In genomic region chr3:38003817-38004414, GRCh38 we compare ENCODE assay signal across 12 cellular contexts. TPM values are rescaled to one million over a fixed set of nuclear protein-coding genes. Genes with fewer than 3 reads are reported as not detected.
A peak's percentile ranks its signal among the peaks of the same experiment; 100 is the strongest.
DNase-seq lines count a peak whose midpoint lies in the region; ATAC-seq and TF ChIP-seq lines count a peak whose summit lies in the region.
"Had no signal": no experiment of that assay in that cellular context is flagged by ENCODE, and none has a peak within 500 bp of the region (broad histone marks: within the 10 kb centered on the region; RNA-seq: fewer than 3 reads in every experiment).

No MANE protein-coding gene starts in this region.

- DNase-seq in HCT116 (ENCODE audit: low read depth, low spot score) (no peak), hepatocyte (ENCODE audit: low spot score) (peak; percentile 77), substantia nigra (lab: John Stamatoyannopoulos, UW) (peak in 1 of 49 donors; percentile 56), NCI-H446 treated with DMSO at 0.1 percent for 48 hours (lab: John Stamatoyannopoulos, UW) (no peak), NCI-H1930 (lab: John Stamatoyannopoulos, UW) (no peak), SKM-1 treated with dmso at 0.1 percent for 144 hours (lab: John Stamatoyannopoulos, UW; ENCODE audit: unreplicated experiment) (no peak)
- DNase-seq: cerebellar nuclear complex had no signal

- H4K20me1 ChIP-seq in HCT116 (ENCODE audit: insufficient read depth): no peaks in the 10 kb centered on the region
- no peaks in the 10 kb centered on the region for H4K20me1 ChIP-seq in hepatocyte (ENCODE audit: insufficient read depth, poor library complexity, severe bottlenecking)

- H2AFZ ChIP-seq in HCT116 (ENCODE audit: low read depth, low read length, poor library complexity, severe bottlenecking) (no peak overlapping the region), hepatocyte (no peak overlapping the region)

- POLR2A ChIA-PET in HCT116 (lab: Charles Lee): no interaction called here

- H3K4me1 Mint-ChIP-seq in activated T-helper 17 cell treated with anti-CD3 and anti-CD28 coated beads, Interleukin-2, amount 50 U/mL, for 72 hours: peaks cover 23% of the 10 kb centered on the region

- H3K36me3 ChIP-seq in HCT116 (ENCODE audit: control insufficient read depth in 1 of 2, insufficient read depth in 2 of 2, low read length in 2 of 2) (no peaks in the 10 kb centered on the region), hepatocyte (replicated peaks; ENCODE audit: insufficient read depth, low read depth) (no peaks in the 10 kb centered on the region)
- H3K36me3 ChIP-seq: WERI-Rb-1 had no signal

- H3K4me3 ChIP-seq in HCT116 (replicated peaks in 1 of 2; ENCODE audit: low read depth in 1 of 2, low read length in 2 of 2) (no peak overlapping the region), hepatocyte (no peak overlapping the region)

- intact Hi-C loops in HCT116 (cut with micrococcal nuclease): loop anchor here (1.0 to 2.0 kb wide), 3 partner anchors 30 to 659 kb away; no protein-coding TSS in a partner anchor

- H3K27me3 ChIP-seq in HCT116 (ENCODE audit: insufficient read depth, low read length) (no peaks in the 10 kb centered on the region), hepatocyte (no peaks in the 10 kb centered on the region)

- H3K27ac Mint-ChIP-seq in activated T-helper 17 cell treated with anti-CD3 and anti-CD28 coated beads, Interleukin-2, amount 50 U/mL, for 72 hours: peak overlapping the region; percentile 81

- H3K27ac ChIP-seq in HCT116 (ENCODE audit: low read depth, low read length) (no peak overlapping the region), hepatocyte (peak overlapping the region; percentile 98), substantia nigra (ENCODE audit: low read depth, low read length, poor library complexity, severe bottlenecking) (peak overlapping the region; percentile 89)
- H3K27ac ChIP-seq: WERI-Rb-1 had no signal

- no peak for TF ChIP-seq CTCF in HCT116 (IDR thresholded peaks at IDR 0.05 in 2 of 3, conservative IDR thresholded peaks at IDR 0.05 in 1 of 3; ENCODE audit: borderline replicate concordance in 1 of 3, insufficient read depth in 1 of 3, low read depth in 2 of 3, low read length in 2 of 3)
- TF ChIP-seq CTCF in hepatocyte (IDR thresholded peaks at IDR 0.05; ENCODE audit: poor library complexity): no peak

- RAD21 ChIA-PET in HCT116 (lab: Charles Lee; ENCODE audit: low non-redundant PET in 1 of 2, low total read pairs in 2 of 2, uncharacterized antibody in 2 of 2, unreplicated experiment in 2 of 2): interaction anchor here in 1 of 2 experiments (0.5 kb wide), 1 partner anchor 170 kb away, joined by 3 read pairs; no protein-coding TSS in a partner anchor

- H3K9me3 ChIP-seq in HCT116 (ENCODE audit: control insufficient read depth in 1 of 2, insufficient read depth in 1 of 2, low read depth in 1 of 2, low read length in 2 of 2) (no peaks in the 10 kb centered on the region), hepatocyte (ENCODE audit: low read depth) (no peaks in the 10 kb centered on the region)

- no peak overlapping the region for H3K4me3 Mint-ChIP-seq in activated T-helper 17 cell treated with anti-CD3 and anti-CD28 coated beads, Interleukin-2, amount 50 U/mL, for 72 hours

- no peak for TF ChIP-seq POLR2A in HCT116 (IDR thresholded peaks at IDR 0.05; ENCODE audit: borderline replicate concordance, extremely low read depth, insufficient read depth, insufficient read length)

- H3K79me2 ChIP-seq in HCT116 (ENCODE audit: insufficient read depth, low read length) (no peaks in the 10 kb centered on the region), hepatocyte (no peaks in the 10 kb centered on the region)

- H3K36me3 Mint-ChIP-seq in activated T-helper 17 cell treated with anti-CD3 and anti-CD28 coated beads, Interleukin-2, amount 50 U/mL, for 72 hours (ENCODE audit: low read depth): peaks cover 21% of the 10 kb centered on the region

- H3K9me2 ChIP-seq in HCT116 (ENCODE audit: insufficient read depth) (no peaks in the 10 kb centered on the region), hepatocyte (replicated peaks; ENCODE audit: insufficient read depth) (no peaks in the 10 kb centered on the region)

- CTCF ChIA-PET in HCT116 (lab: Charles Lee): interaction anchor here (0.9 to 1.6 kb wide), 8 partner anchors 10 to 659 kb away, joined by 3 to 8 read pairs (median 4); no protein-coding TSS in a partner anchor

- no peak for TF ChIP-seq RAD21 in HCT116 (IDR thresholded peaks at IDR 0.05; ENCODE audit: low read depth)

- 78% methylated on average over 9 of the region's 11 CpGs for WGBS in hepatocyte (ENCODE audit: low lambda C conversion rate, missing lambda C conversion rate)

- peak; percentile 1; the same call in 1 of the 2 replicates for ATAC-seq in HCT116
- no peak for ATAC-seq in activated T-helper 17 cell treated with anti-CD3 and anti-CD28 coated beads, Interleukin-2, amount 50 U/mL, for 72 hours (replicated peaks)
- no peak for ATAC-seq in GM18861 (IDR thresholded peaks at IDR 0.05; ENCODE audit: unreplicated experiment)

- H3K4me2 ChIP-seq in HCT116 (ENCODE audit: low read length) (no peak overlapping the region), hepatocyte (peak overlapping the region; percentile 31)

- no peaks in the 10 kb centered on the region for H3K27me3 Mint-ChIP-seq in activated T-helper 17 cell treated with anti-CD3 and anti-CD28 coated beads, Interleukin-2, amount 50 U/mL, for 72 hours

- no peaks in the 10 kb centered on the region for H3K9me3 Mint-ChIP-seq in activated T-helper 17 cell treated with anti-CD3 and anti-CD28 coated beads, Interleukin-2, amount 50 U/mL, for 72 hours
- H3K9me3 Mint-ChIP-seq: activated T-helper 2 cell treated with anti-CD3 and anti-CD28 coated beads, Interferon-gamma antibody, Interleukin-2, Interleukin-4, amounts not matched to agents 10 μg/mL and 5 μg/mL and 100 μg/mL, durations not matched to agents 14 hours and 24 hours and 36 hours had no signal

- no peak overlapping the region for H3K9ac ChIP-seq in HCT116 (ENCODE audit: low read length)

- H3K4me1 ChIP-seq in HCT116 (ENCODE audit: control insufficient read depth in 1 of 2, insufficient read depth in 2 of 2, low read length in 2 of 2): peaks cover 3 to 29% of the 10 kb centered on the region in 2 experiments; a peak in 2 of 4 replicates
- peaks cover 28% of the 10 kb centered on the region for H3K4me1 ChIP-seq in hepatocyte (ENCODE audit: insufficient read depth)

- BruUV-seq in HCT116 (replicated peaks; lab: Mats Ljungman, UMichigan): no TSS peak

TF ChIP-seq in HCT116, 20 proteins besides CTCF, POLR2A, EP300 and RAD21:
- TF ChIP-seq EGR1 (IDR thresholded peaks at IDR 0.05; ENCODE audit: low read depth): no peak
- TF ChIP-seq, protein P1, sequence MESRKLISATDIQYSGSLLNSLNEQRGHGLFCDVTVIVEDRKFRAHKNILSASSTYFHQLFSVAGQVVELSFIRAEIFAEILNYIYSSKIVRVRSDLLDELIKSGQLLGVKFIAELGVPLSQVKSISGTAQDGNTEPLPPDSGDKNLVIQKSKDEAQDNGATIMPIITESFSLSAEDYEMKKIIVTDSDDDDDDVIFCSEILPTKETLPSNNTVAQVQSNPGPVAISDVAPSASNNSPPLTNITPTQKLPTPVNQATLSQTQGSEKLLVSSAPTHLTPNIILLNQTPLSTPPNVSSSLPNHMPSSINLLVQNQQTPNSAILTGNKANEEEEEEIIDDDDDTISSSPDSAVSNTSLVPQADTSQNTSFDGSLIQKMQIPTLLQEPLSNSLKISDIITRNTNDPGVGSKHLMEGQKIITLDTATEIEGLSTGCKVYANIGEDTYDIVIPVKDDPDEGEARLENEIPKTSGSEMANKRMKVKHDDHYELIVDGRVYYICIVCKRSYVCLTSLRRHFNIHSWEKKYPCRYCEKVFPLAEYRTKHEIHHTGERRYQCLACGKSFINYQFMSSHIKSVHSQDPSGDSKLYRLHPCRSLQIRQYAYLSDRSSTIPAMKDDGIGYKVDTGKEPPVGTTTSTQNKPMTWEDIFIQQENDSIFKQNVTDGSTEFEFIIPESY (IDR thresholded peaks at IDR 0.05; ENCODE audit: extremely low read depth, insufficient replicate concordance, low read length): no peak
- TF ChIP-seq CBX3 (IDR thresholded peaks at IDR 0.05; ENCODE audit: low read depth): no peak
- no peak for TF ChIP-seq ZFX (IDR thresholded peaks at IDR 0.05)
- TF ChIP-seq ELF1 (IDR thresholded peaks at IDR 0.05; ENCODE audit: borderline replicate concordance, low read depth): no peak
- TF ChIP-seq YY1 (IDR thresholded peaks at IDR 0.05; ENCODE audit: extremely low read depth, insufficient replicate concordance, low read depth, low read length): no peak
- TF ChIP-seq, protein P2, sequence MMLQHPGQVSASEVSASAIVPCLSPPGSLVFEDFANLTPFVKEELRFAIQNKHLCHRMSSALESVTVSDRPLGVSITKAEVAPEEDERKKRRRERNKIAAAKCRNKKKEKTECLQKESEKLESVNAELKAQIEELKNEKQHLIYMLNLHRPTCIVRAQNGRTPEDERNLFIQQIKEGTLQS (IDR thresholded peaks at IDR 0.05): no peak
- no peak for TF ChIP-seq SIN3A (IDR thresholded peaks at IDR 0.05; ENCODE audit: low read depth)

RNA-seq across cellular contexts. Expression of gene VILL, which starts 13.3 kb away (rescaled TPM):
- total RNA-seq in HCT116 (2021; ENCODE audit: unreplicated experiment) (1.2 TPM), hepatocyte (47.0 and 47.4 TPM in 2 replicates)
- polyA plus RNA-seq in HCT116 (2012): 1.3 and 1.5 TPM in 2 replicates
- total RNA-seq in activated T-helper 17 cell treated with anti-CD3 and anti-CD28 coated beads, Interleukin-2, amount 50 U/mL, for 72 hours: 10 to 100 TPM; 12.7 to 13.4 TPM
- polyA plus RNA-seq in hepatocyte: 39.3 and 39.7 TPM in 2 replicates
- polyA plus RNA-seq: neural cell had no signal

RNA-seq across cellular contexts. Expression of gene PLCD1, which starts 25.5 kb away (rescaled TPM):
- total RNA-seq in HCT116 (2021; ENCODE audit: unreplicated experiment) (15.9 TPM), hepatocyte (17.1 and 22.6 TPM in 2 replicates)
- 15.8 TPM in 2 replicates for polyA plus RNA-seq in HCT116 (2012)
- total RNA-seq in activated T-helper 17 cell treated with anti-CD3 and anti-CD28 coated beads, Interleukin-2, amount 50 U/mL, for 72 hours: 10 to 100 TPM; 17.7 to 24.4 TPM
- 21.7 and 24.8 TPM in 2 replicates for polyA plus RNA-seq in hepatocyte

RNA-seq across cellular contexts. Expression of gene DLEC1, which starts 35.1 kb away (rescaled TPM):
- 0.61 TPM for total RNA-seq in HCT116 (2021; ENCODE audit: unreplicated experiment)
- polyA plus RNA-seq in HCT116 (2012): 0.22 and 0.30 TPM in 2 replicates
- 1 to 10 TPM; 1.2 to 2.0 TPM for total RNA-seq in activated T-helper 17 cell treated with anti-CD3 and anti-CD28 coated beads, Interleukin-2, amount 50 U/mL, for 72 hours
- total RNA-seq in hepatocyte: 0.23 and 0.68 TPM in 2 replicates
- 1.5 and 1.6 TPM in 2 replicates for polyA plus RNA-seq in hepatocyte
